8 cellular contexts compared by ENCODE assay signal in the genomic region with DNA sequence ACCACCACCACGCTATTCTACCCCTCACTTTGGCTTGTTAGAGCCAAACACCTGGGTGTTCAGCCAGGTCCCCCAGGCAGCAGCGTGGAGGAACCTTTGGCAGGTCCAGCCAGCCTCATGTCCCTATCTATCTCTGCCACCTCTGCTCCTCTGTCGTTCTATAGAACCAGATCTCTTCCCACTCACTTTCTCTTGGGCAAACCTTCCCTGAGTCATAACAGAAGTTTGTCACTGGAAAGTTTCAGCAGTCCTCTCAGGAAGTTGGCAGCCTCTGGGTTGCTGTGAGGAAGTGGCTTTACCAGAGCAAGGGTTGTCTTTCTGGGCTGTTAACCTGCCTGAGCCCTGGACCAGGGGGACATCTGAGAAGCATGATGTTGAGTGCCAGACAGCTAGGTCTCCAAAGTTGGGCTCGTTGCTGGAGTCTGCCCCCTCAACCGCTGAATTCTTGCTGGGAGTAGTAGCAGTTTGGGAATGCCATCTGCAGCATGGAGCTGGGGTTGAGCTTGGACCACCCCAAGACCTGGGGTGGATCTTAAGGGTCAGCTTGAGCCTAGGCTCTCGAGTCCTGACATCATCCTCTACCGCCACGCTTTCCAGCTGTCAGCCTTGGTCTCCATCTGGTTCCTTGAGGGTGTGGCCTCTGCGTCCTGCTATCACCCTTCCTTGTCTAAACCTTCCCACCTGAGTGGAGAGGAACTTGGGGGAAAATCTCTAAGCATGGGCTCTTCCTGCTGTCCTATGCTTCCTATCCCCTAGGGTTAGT. TPM values are rescaled to one million over a fixed set of nuclear protein-coding genes. Genes with fewer than 3 reads are reported as not detected.
DNase-seq lines count a peak whose midpoint lies in the region; ATAC-seq and TF ChIP-seq lines count a peak whose summit lies in the region.

No MANE protein-coding gene starts in this region.

- peak in 1 of 2 donors; percentile 18 for TF ChIP-seq EP300 in tibial nerve (IDR thresholded peaks at IDR 0.05)

- CTCF ChIA-PET in AG04449 (lab: Yijun Ruan, JAX): interaction anchor here (1.0 to 10.7 kb wide), 13 partner anchors 11 to 138 kb away, joined by 3 to 179 read pairs (median 6); a partner anchor contains a TSS

- H3K4me1 ChIP-seq in GM23248 (ENCODE audit: insufficient read depth) (peaks cover 74% of the 10 kb centered on the region), SJCRH30 (peaks cover 49% of the 10 kb centered on the region), tibial nerve (peaks cover 0 to 81% (median 61%) of the 10 kb centered on the region in 4 donors)

- H3K79me2 ChIP-seq in GM23248 (ENCODE audit: insufficient read depth): peaks cover 34% of the 10 kb centered on the region

- 7 to 16% methylated on average over 9 of the region's 9 CpGs for WGBS in GM23248 (ENCODE audit: low coverage in 1 of 2, low lambda C conversion rate in 2 of 2, missing lambda C conversion rate in 2 of 2), 2 experiments
- WGBS in tibial nerve, 2 donors: 37 to 46% methylated on average over 9 of the region's 9 CpGs

- H3K9me3 ChIP-seq in GM23248 (ENCODE audit: low read depth) (no peaks in the 10 kb centered on the region), SJCRH30 (replicated peaks) (no peaks in the 10 kb centered on the region), tibial nerve (no peaks in the 10 kb centered on the region)

- 0 out of 2 replicates have a peak, but pooled peaks cover 8% of the 10 kb centered on the region for H3K36me3 ChIP-seq in GM23248 (ENCODE audit: low read depth)
- H3K36me3 ChIP-seq in SJCRH30: peaks cover 17% of the 10 kb centered on the region
- peaks cover 0 to 10% (median 0%) of the 10 kb centered on the region in 3 donors for H3K36me3 ChIP-seq in tibial nerve

- no peak for TF ChIP-seq CTCF in AG04449 (IDR thresholded peaks at IDR 0.05; ENCODE audit: insufficient read depth, low read length, missing control alignments)
- no peak for TF ChIP-seq CTCF in choroid plexus epithelial cell (conservative IDR thresholded peaks at IDR 0.05; ENCODE audit: low read depth, low read length)
- no peak for TF ChIP-seq CTCF in tibial nerve (IDR thresholded peaks at IDR 0.05)

- H3K9ac ChIP-seq in GM23248: peak overlapping the region; percentile 87

- in situ Hi-C loops in GM23248 (cut with MboI): no loop called here

- DNase-seq in AG04449 (ENCODE audit: low read depth, low spot score) (no peak), GM23248 (peak; percentile 97), SJCRH30 (peak in 1 of 2 experiments; percentile 35), choroid plexus epithelial cell (ENCODE audit: low read depth) (no peak), medulla oblongata (ENCODE audit: extremely low spot score) (peak; percentile 75), tibial nerve (ENCODE audit: low spot score in 2 of 2) (peak in 1 of 2 donors; percentile 36), middle frontal gyrus (ENCODE audit: extremely low spot score, low spot score) (no peak)

- H3K27ac ChIP-seq in GM23248: peak overlapping the region; percentile 95
- peak overlapping the region; percentile 74 for H3K27ac ChIP-seq in SJCRH30
- H3K27ac ChIP-seq in tibial nerve: peak overlapping the region; percentile 81 to 99 (median 96)

- H2AFZ ChIP-seq in GM23248: no peak overlapping the region

- H3K4me3 ChIP-seq in AG04449 (ENCODE audit: low read depth, low read length): peak overlapping the region; percentile 81
- peak overlapping the region; percentile 85 for H3K4me3 ChIP-seq in GM23248
- peak overlapping the region; percentile 68 for H3K4me3 ChIP-seq in SJCRH30
- H3K4me3 ChIP-seq in choroid plexus epithelial cell (ENCODE audit: low read depth, low read length): peak overlapping the region; percentile 88
- H3K4me3 ChIP-seq in tibial nerve: peak overlapping the region; percentile 76 to 98 (median 85)

- peak overlapping the region; percentile 90 for H3K4me2 ChIP-seq in GM23248 (ENCODE audit: unreplicated experiment)

- H3F3A ChIP-seq in GM23248 (ENCODE audit: insufficient read depth): peaks cover 78% of the 10 kb centered on the region

- no peak for ATAC-seq in GM21737 (IDR thresholded peaks at IDR 0.05; ENCODE audit: unreplicated experiment)

- TF ChIP-seq POLR2A in tibial nerve (IDR thresholded peaks at IDR 0.05): no peak

- peaks cover 3% of the 10 kb centered on the region; the same call in 1 of the 2 replicates for H4K20me1 ChIP-seq in GM23248 (ENCODE audit: insufficient read depth)

- H3K9me2 ChIP-seq in GM23248 (ENCODE audit: insufficient read depth): no peaks in the 10 kb centered on the region

- H3K27me3 ChIP-seq in GM23248 (replicated peaks; ENCODE audit: insufficient read depth) (no peaks in the 10 kb centered on the region), SJCRH30 (no peaks in the 10 kb centered on the region), tibial nerve (no peaks in the 10 kb centered on the region)

- POLR2A ChIA-PET in AG04449 (lab: Yijun Ruan, JAX): interaction anchor here (0.7 to 1.4 kb wide), 3 partner anchors 10 to 99 kb away, joined by 3 to 6 read pairs (median 3); no protein-coding TSS in a partner anchor

RNA-seq across cellular contexts. Expression of a gene that starts 0.9 kb away (rescaled TPM):
- total RNA-seq in GM23248 (2014; rRNA removed; shearing (Covaris generic)): 212 and 240 TPM in 2 replicates
- polyA plus RNA-seq in GM23248 (2016; fragmentation: Nextera tagmentation; extraction: Ambion mirVana): 2,795 and 2,825 TPM in 2 replicates
- total RNA-seq in SJCRH30 (2014; rRNA removed; shearing (Covaris generic)): 41.5 and 43.4 TPM in 2 replicates
- 10 to 100 TPM; 49.6 to 97.2 (median 56.0) TPM for total RNA-seq in tibial nerve

RNA-seq across cellular contexts. Expression of a gene that starts 27.4 kb away (rescaled TPM):
- 4.8 and 5.8 TPM in 2 replicates for total RNA-seq in GM23248 (2014; rRNA removed; shearing (Covaris generic))
- 11.1 and 12.7 TPM in 2 replicates for polyA plus RNA-seq in GM23248 (2016; fragmentation: Nextera tagmentation; extraction: Ambion mirVana)
- total RNA-seq in SJCRH30 (2014; rRNA removed; shearing (Covaris generic)): 3.5 and 5.3 TPM in 2 replicates
- 10 to 100 TPM; 13.8 to 48.3 (median 19.7) TPM for total RNA-seq in tibial nerve

RNA-seq across cellular contexts. Expression of a gene that starts 38.7 kb away (rescaled TPM):
- not detected in 2 replicates for total RNA-seq in GM23248 (2014; rRNA removed; shearing (Covaris generic))
- polyA plus RNA-seq in GM23248 (2016; fragmentation: Nextera tagmentation; extraction: Ambion mirVana): not detected in 2 replicates
- total RNA-seq in SJCRH30 (2014; rRNA removed; shearing (Covaris generic)): not detected in 2 replicates
- 1 to 10 TPM in 1 of 4 donors, not detected in 3; 4.8 TPM for total RNA-seq in tibial nerve

RNA-seq across cellular contexts. Expression of a gene that starts 45.0 kb away (rescaled TPM):
- 6.2 TPM in 2 replicates for total RNA-seq in GM23248 (2014; rRNA removed; shearing (Covaris generic))
- 4.6 and 5.0 TPM in 2 replicates for polyA plus RNA-seq in GM23248 (2016; fragmentation: Nextera tagmentation; extraction: Ambion mirVana)
- 34.8 and 39.1 TPM in 2 replicates for total RNA-seq in SJCRH30 (2014; rRNA removed; shearing (Covaris generic))
- 10 to 100 TPM; 14.9 to 23.7 (median 20.0) TPM for total RNA-seq in tibial nerve

Comparison
In these comparisons a context has a peak if more than half of its experiments do, and no peak if none do; other contexts are left out.
1. DNase-seq: peak in GM23248 (single experiment) and medulla oblongata (single experiment); none in AG04449 (single experiment), choroid plexus epithelial cell (single experiment) and middle frontal gyrus (single experiment).
2. Peak in every context shown above with its lines, with median percentiles within 50 percentile points of each other: H3K4me3 ChIP-seq and H3K27ac ChIP-seq.